ENCODE assay signal across 20 cellular contexts in genomic region chr4:185772391-185773093, GRCh38. TPM values are rescaled to one million over a fixed set of nuclear protein-coding genes. Genes with fewer than 3 reads are reported as not detected.
DNase-seq lines count a peak whose midpoint lies in the region; ATAC-seq, FAIRE-seq and TF ChIP-seq lines count a peak whose summit lies in the region.
"Had no signal": no experiment of that assay in that cellular context is flagged by ENCODE, and none has a peak within 500 bp of the region (broad histone marks: within the 10 kb centered on the region; RNA-seq: fewer than 3 reads in every experiment).

No MANE protein-coding gene starts in this region.

- peaks cover 0 to 30% (median 24%) of the 10 kb centered on the region in 3 experiments; a peak in 4 of 7 replicates for H3K36me3 Mint-ChIP-seq in H9 (ENCODE audit: insufficient read depth in 1 of 3, low read depth in 3 of 3)
- peaks cover 0 to 4% (median 0%) of the 10 kb centered on the region in 5 donors for H3K36me3 Mint-ChIP-seq in naive thymus-derived CD4-positive, alpha-beta T cell
- no peaks in the 10 kb centered on the region for H3K36me3 Mint-ChIP-seq in T-cell
- H3K36me3 Mint-ChIP-seq: IgD-negative memory B cell; natural killer cell treated with Interleukin-12 subunit alpha and Interleukin-12 subunit beta and Interleukin-15 and Interleukin-18, amount 100 ng/mL, for 72 hours had no signal

- no peak overlapping the region for H3K4me2 ChIP-seq in H9 (ENCODE audit: insufficient read depth, insufficient read length, low read length)
- H3K4me2 ChIP-seq in GM12878 (ENCODE audit: control insufficient read depth, insufficient read depth), result peak overlapping the region; percentile 52; the same call in 1 of the 2 replicates

- no peaks in the 10 kb centered on the region for H3K27me3 ChIP-seq in H9 (ENCODE audit: insufficient read depth, low read length)
- H3K27me3 ChIP-seq in GM12878 (replicated peaks in 1 of 2; ENCODE audit: control insufficient read depth in 2 of 2, insufficient read depth in 2 of 2, low read length in 1 of 2), result no peaks in the 10 kb centered on the region
- H3K27me3 ChIP-seq in liver (ENCODE audit: control insufficient read depth in 4 of 4, insufficient read depth in 4 of 4, low read length in 3 of 4), result no peaks in the 10 kb centered on the region
- no peaks in the 10 kb centered on the region for H3K27me3 ChIP-seq in naive thymus-derived CD4-positive, alpha-beta T cell (ENCODE audit: control insufficient read depth in 2 of 2, insufficient read depth in 2 of 2, low read length in 2 of 2)

- no peak overlapping the region for H2AK5ac ChIP-seq in H9 (ENCODE audit: insufficient read length, low read length)

- H3K9me3 Mint-ChIP-seq in H9 (peaks cover 0 to 13% of the 10 kb centered on the region in 2 experiments; a peak in 2 of 5 replicates), T-cell (peaks cover 3 to 8% (median 7%) of the 10 kb centered on the region in 3 donors)
- peaks cover 0 to 26% (median 6%) of the 10 kb centered on the region in 11 donors for H3K9me3 Mint-ChIP-seq in naive thymus-derived CD4-positive, alpha-beta T cell

- BruUV-seq in GM12878 (replicated peaks; lab: Mats Ljungman, UMichigan), result no TSS peak

- H3K9me3 ChIP-seq in H9 (ENCODE audit: control insufficient read depth, low read depth, low read length), result no peaks in the 10 kb centered on the region
- H3K9me3 ChIP-seq in GM12878 (replicated peaks; ENCODE audit: control insufficient read depth, insufficient read depth, low read length), result no peaks in the 10 kb centered on the region; the same call in 2 of the 3 replicates
- no peaks in the 10 kb centered on the region for H3K9me3 ChIP-seq in liver (ENCODE audit: control insufficient read depth in 4 of 4, low read length in 3 of 4)
- H3K9me3 ChIP-seq in naive thymus-derived CD4-positive, alpha-beta T cell (ENCODE audit: control insufficient read depth in 2 of 3, low read length in 3 of 3), result no peaks in the 10 kb centered on the region

- POLR2A ChIA-PET in GM12878 (lab: Charles Lee), result no interaction called here
- POLR2A ChIA-PET in naive thymus-derived CD4-positive, alpha-beta T cell (lab: Charles Lee), result no interaction called here
- POLR2A ChIA-PET in T-cell (lab: Charles Lee), result no interaction called here

- ATAC-seq in GM12878, result peak; percentile 54
- ATAC-seq in naive thymus-derived CD4-positive, alpha-beta T cell, result no peak
- ATAC-seq in T-cell (replicated peaks in 1 of 4), result no peak
- ATAC-seq: natural killer cell treated with Interleukin-12 subunit alpha and Interleukin-12 subunit beta and Interleukin-15 and Interleukin-18, amount 100 ng/mL, for 72 hours had no signal

- no peak overlapping the region for H3K56ac ChIP-seq in H9 (ENCODE audit: insufficient read length, low read depth, low read length)

- H2BK12ac ChIP-seq in H9 (ENCODE audit: insufficient read length, low read depth, low read length), result peak overlapping the region; percentile 68

- no peak overlapping the region for H3K23ac ChIP-seq in H9 (ENCODE audit: insufficient read length, low read depth, low read length)

- no peaks in the 10 kb centered on the region for H4K20me1 ChIP-seq in H9 (ENCODE audit: control insufficient read depth, insufficient read depth, insufficient read length)
- H4K20me1 ChIP-seq in GM12878 (ENCODE audit: control insufficient read depth, insufficient read depth), result no peaks in the 10 kb centered on the region

- H3K27ac ChIP-seq in H9 (ENCODE audit: insufficient read length, low read depth, low read length) (no peak overlapping the region), GM12878 (ENCODE audit: control insufficient read depth, insufficient read depth) (no peak overlapping the region), liver (ENCODE audit: low read depth in 1 of 2, low read length in 2 of 2) (peak overlapping the region; percentile 83 to 95)
- H3K27ac ChIP-seq in naive thymus-derived CD4-positive, alpha-beta T cell (ENCODE audit: low read depth, low read length), result no peak overlapping the region

- H3K79me2 ChIP-seq in H9 (ENCODE audit: insufficient read depth, low read length) (peaks cover 5% of the 10 kb centered on the region; the same call in 1 of the 2 replicates), GM12878 (ENCODE audit: control insufficient read depth, insufficient read depth, low read length) (no peaks in the 10 kb centered on the region)

- no peak overlapping the region for H4K8ac ChIP-seq in H9 (replicated peaks; ENCODE audit: insufficient read length, low read depth, low read length)

- no peak overlapping the region for H2BK15ac ChIP-seq in H9 (ENCODE audit: low read depth, low read length)

- CTCF ChIA-PET in GM12878 (lab: Yijun Ruan, JAX) (no interaction called here), T-cell (lab: Charles Lee) (no interaction called here)
- CTCF ChIA-PET in naive thymus-derived CD4-positive, alpha-beta T cell (lab: Charles Lee), result no interaction called here

- no peaks in the 10 kb centered on the region for H3K23me2 ChIP-seq in H9 (ENCODE audit: insufficient read length, low read depth, low read length, poor library complexity, severe bottlenecking)

- no CpG with 5 or more reads among the region's 12 CpGs for WGBS in H9 (ENCODE audit: extremely low coverage, insufficient read length, low lambda C conversion rate)
- 40% methylated on average over 11 of the region's 12 CpGs for WGBS in GM12878 (ENCODE audit: insufficient coverage, insufficient replicate concordance, low lambda C conversion rate, missing lambda C conversion rate)
- 55% methylated on average over 12 of the region's 12 CpGs for WGBS in liver

- no peak overlapping the region for H2AFZ ChIP-seq in H9 (ENCODE audit: low read length)
- no peak overlapping the region for H2AFZ ChIP-seq in GM12878 (ENCODE audit: control insufficient read depth, low read depth, low read length)

- SMC1A ChIA-PET in GM12878 (lab: Charles Lee; ENCODE audit: uncharacterized antibody, unreplicated experiment), result no interaction called here

- TF ChIP-seq RAD21 in GM12878 (IDR thresholded peaks at IDR 0.05; ENCODE audit: insufficient read depth, low read depth, low read length) (no peak), liver (IDR thresholded peaks at IDR 0.05) (no peak)

- H3K14ac ChIP-seq in H9 (ENCODE audit: insufficient read depth, low read length), result no peak overlapping the region

- TF ChIP-seq CTCF in H9 (conservative IDR thresholded peaks at IDR 0.05), result no peak
- TF ChIP-seq CTCF in GM12878 (IDR thresholded peaks at IDR 0.05 in 2 of 3, conservative IDR thresholded peaks at IDR 0.05 in 1 of 3; ENCODE audit: control insufficient read depth in 2 of 3, extremely low read depth in 1 of 3, insufficient read depth in 1 of 3, low read depth in 3 of 3, low read length in 3 of 3), result no peak
- no peak for TF ChIP-seq CTCF in liver (IDR thresholded peaks at IDR 0.05; ENCODE audit: low read depth, low read length, missing input control)

- H3K4me1 ChIP-seq in H9 (ENCODE audit: insufficient read depth, low read length) (peaks cover 6% of the 10 kb centered on the region), GM12878 (ENCODE audit: control insufficient read depth, insufficient read depth, low read length) (peaks cover 3% of the 10 kb centered on the region; the same call in 1 of the 2 replicates), liver (ENCODE audit: control insufficient read depth in 4 of 4, insufficient read depth in 4 of 4, low read length in 3 of 4) (peaks cover 3 to 47% (median 15%) of the 10 kb centered on the region in 4 donors)
- no peaks in the 10 kb centered on the region for H3K4me1 ChIP-seq in naive thymus-derived CD4-positive, alpha-beta T cell (ENCODE audit: control insufficient read depth in 2 of 2, insufficient read depth in 2 of 2, low read length in 2 of 2)

- H3K79me1 ChIP-seq in H9 (ENCODE audit: insufficient read depth, low read depth, low read length, poor library complexity, severe bottlenecking), result peaks cover 3% of the 10 kb centered on the region

- in situ Hi-C loops in GM12878 (cut with MboI), result no loop called here

- H3K4me3 Mint-ChIP-seq in H9 (peak overlapping the region in 1 of 2 experiments; percentile 88; a peak in 3 of 5 replicates), T-cell (no peak overlapping the region)
- no peak overlapping the region for H3K4me3 Mint-ChIP-seq in naive thymus-derived CD4-positive, alpha-beta T cell
- H3K4me3 Mint-ChIP-seq: IgD-negative memory B cell; natural killer cell treated with Interleukin-12 subunit alpha and Interleukin-12 subunit beta and Interleukin-15 and Interleukin-18, amount 100 ng/mL, for 72 hours; stimulated activated naive CD8-positive, alpha-beta T cell treated with anti-CD3 and anti-CD28 coated beads, Interleukin-15, Interleukin-2, amounts not matched to agents 100 ng/mL and 50 ng/mL, for 24 hours had no signal

- no peak overlapping the region for H3K4ac ChIP-seq in H9 (ENCODE audit: low read depth, low read length)

- no peak overlapping the region for H4K91ac ChIP-seq in H9 (ENCODE audit: insufficient read length, low read depth, low read length)

- H3K9ac ChIP-seq in H9 (ENCODE audit: extremely low read depth, insufficient read length, low read length) (no peak overlapping the region), GM12878 (ENCODE audit: control insufficient read depth, insufficient read depth, low read length) (no peak overlapping the region), liver (ENCODE audit: low read depth in 1 of 2, low read length in 2 of 2) (peak overlapping the region; percentile 12 to 82)

- no peak for FAIRE-seq in GM12878 (lab: Jason Lieb, UNC)
- FAIRE-seq: GM18507, GM19239, islet of Langerhans had no signal

- H3K18ac ChIP-seq in H9 (ENCODE audit: insufficient read length, low read depth, low read length), result no peak overlapping the region

- H2BK20ac ChIP-seq in H9 (ENCODE audit: low read depth, low read length, poor library complexity, severe bottlenecking), result no peak overlapping the region

- DNase-seq in H9 (no peak), GM12878 (ENCODE audit: low read depth, low spot score) (peak; percentile 9), skeletal muscle cell (ENCODE audit: low read depth) (no peak), NCI-H510A (lab: John Stamatoyannopoulos, UW) (no peak), T-cell (no peak)
- DNase-seq in naive thymus-derived CD4-positive, alpha-beta T cell, result no peak
- DNase-seq in activated CD4-positive, CD25-positive, alpha-beta regulatory T cell (lab: John Stamatoyannopoulos, UW), result no peak
- DNase-seq: activated effector memory CD4-positive, alpha-beta T cell treated with anti-CD3 and anti-CD28 coated beads, Interleukin-2, amount 50 U/mL, for 16 hours; Calu3; NCI-H1105; NCI-H446 had no signal

- intact Hi-C loops in GM12878 (cut with micrococcal nuclease; ENCODE audit: unreplicated experiment), result no loop called here
- intact Hi-C loops in naive thymus-derived CD4-positive, alpha-beta T cell (cut with micrococcal nuclease), result no loop called here

- no peak overlapping the region for H2BK5ac ChIP-seq in H9 (ENCODE audit: insufficient read length, low read length)

- H3K4me3 ChIP-seq in GM12878 (no peak overlapping the region), liver (ENCODE audit: low read depth in 1 of 3, low read length in 3 of 3) (peak overlapping the region in 1 of 3 donors; percentile 23), skeletal muscle cell (ENCODE audit: low read depth, low read length) (peak overlapping the region; percentile 47)
- H3K4me3 ChIP-seq in naive thymus-derived CD4-positive, alpha-beta T cell (ENCODE audit: low read length), result no peak overlapping the region
- H3K4me3 ChIP-seq: smooth muscle cell had no signal

- H3K27ac Mint-ChIP-seq in H9, result peak overlapping the region in 2 of 3 experiments; percentile 40 to 45; a peak in 3 of 7 replicates
- no peak overlapping the region for H3K27ac Mint-ChIP-seq in naive thymus-derived CD4-positive, alpha-beta T cell
- no peak overlapping the region for H3K27ac Mint-ChIP-seq in T-cell
- H3K27ac Mint-ChIP-seq: IgD-negative memory B cell; natural killer cell treated with Interleukin-12 subunit alpha and Interleukin-12 subunit beta and Interleukin-15 and Interleukin-18, amount 100 ng/mL, for 72 hours; stimulated activated naive CD8-positive, alpha-beta T cell treated with anti-CD3 and anti-CD28 coated beads, Interleukin-15, Interleukin-2, amounts not matched to agents 100 ng/mL and 50 ng/mL, for 24 hours had no signal

- H2BK120ac ChIP-seq in H9 (ENCODE audit: low read depth, low read length, poor library complexity, severe bottlenecking), result no peak overlapping the region

- H3K4me1 Mint-ChIP-seq in H9, result peaks cover 42 to 48% of the 10 kb centered on the region in 2 experiments
- H3K4me1 Mint-ChIP-seq in naive thymus-derived CD4-positive, alpha-beta T cell, result no peaks in the 10 kb centered on the region
- no peaks in the 10 kb centered on the region for H3K4me1 Mint-ChIP-seq in T-cell
- H3K4me1 Mint-ChIP-seq: IgD-negative memory B cell had no signal

- H3K36me3 ChIP-seq in GM12878 (ENCODE audit: control insufficient read depth in 2 of 2, insufficient read depth in 2 of 2, low read length in 1 of 2) (no peaks in the 10 kb centered on the region), liver (ENCODE audit: control insufficient read depth in 4 of 4, insufficient read depth in 3 of 4, low read depth in 1 of 4, low read length in 3 of 4) (peaks cover 0 to 2% (median 0%) of the 10 kb centered on the region in 4 donors)
- H3K36me3 ChIP-seq in naive thymus-derived CD4-positive, alpha-beta T cell (ENCODE audit: control insufficient read depth in 2 of 3, insufficient read depth in 3 of 3, low read length in 3 of 3), result no peaks in the 10 kb centered on the region

- no peak for TF ChIP-seq POLR2A in GM12878 (IDR thresholded peaks at IDR 0.05; ENCODE audit: low read depth, low read length)

- no peak overlapping the region for H4K5ac ChIP-seq in H9 (ENCODE audit: insufficient read length, low read depth, low read length)

- no peak for TF ChIP-seq EP300 in GM12878 (IDR thresholded peaks at IDR 0.05; ENCODE audit: borderline replicate concordance in 1 of 2, control insufficient read depth in 1 of 2, low read depth in 2 of 2, low read length in 2 of 2)

- no peaks in the 10 kb centered on the region for H3K27me3 Mint-ChIP-seq in H9 (ENCODE audit: low read depth)
- peaks cover 8 to 22% (median 13%) of the 10 kb centered on the region in 5 donors for H3K27me3 Mint-ChIP-seq in naive thymus-derived CD4-positive, alpha-beta T cell
- H3K27me3 Mint-ChIP-seq in T-cell, result peaks cover 2 to 7% of the 10 kb centered on the region in 2 donors

- RAD21 ChIA-PET in GM12878 (lab: Charles Lee; ENCODE audit: unreplicated experiment), result no interaction called here

- H3T11ph ChIP-seq in H9 (ENCODE audit: low read length), result no peak overlapping the region

RNA-seq across cellular contexts. Expression of gene SORBS2, which starts 39.5 kb away (rescaled TPM):
- total RNA-seq in H9 (2021) (8.8 and 9.7 TPM in 2 replicates), GM12878 (2014; rRNA removed) (0.22 and 0.90 TPM in 2 replicates), GM12878 (2014; rRNA removed; fragmentation: Illumina TruSeq; extraction: Trizol) (0.41 and 1.0 TPM in 2 replicates), GM12878 (2021) (0.35 and 0.90 TPM in 2 replicates), liver (10 to 100 TPM; 23.3 to 73.9 TPM), T-cell (1 to 10 TPM in 2 of 5 donors, under 1 TPM in 2, not detected in 1; 0.15 to 1.9 (median 0.98) TPM)
- 5.2 and 6.3 TPM in 2 replicates for total RNA-seq in GM12878 (2013; cell fraction: nucleolus; rRNA removed)
- 1.2 TPM for polyA plus RNA-seq in GM12878 (2011; ENCODE audit: low read depth)
- polyA plus RNA-seq in GM12878 (2011; rRNA removed) (2.2 and 3.0 TPM in 2 replicates), GM12878 (2014; fragmentation: Illumina TruSeq; extraction: Trizol) (0.69 and 1.2 TPM in 2 replicates), GM12878 (2014; fragmentation: Nextera tagmentation; extraction: Ambion mirVana) (under 1 TPM; 0.06 to 0.51 TPM), GM12878 (2014; rRNA removed) (0.31 and 0.80 TPM in 2 replicates), GM12878 (2016; fragmentation: Nextera tagmentation; extraction: Ambion mirVana) (under 1 TPM; 0.56 to 0.92 TPM), liver (100 to 1,000 TPM in 1 of 2 donors, 10 to 100 TPM in 1; 45.4 to 136 TPM)
- 2.8 and 3.5 TPM in 2 replicates for polyA plus RNA-seq in GM12878 (2011; cell fraction: cytosol; rRNA removed)
- 4.6 and 7.5 TPM in 2 replicates for polyA plus RNA-seq in GM12878 (2011; cell fraction: nucleus; rRNA removed)
- polyA plus RNA-seq in GM12878 (2012), result 0.65 and 1.6 TPM in 2 replicates
- polyA minus RNA-seq in GM12878 (2011; rRNA and poly(A)+ RNA removed), result 5.3 and 8.3 TPM in 2 replicates
- 2.0 and 4.3 TPM in 2 replicates for polyA minus RNA-seq in GM12878 (2011; cell fraction: cytosol; rRNA and poly(A)+ RNA removed)
- 4.6 and 7.0 TPM in 2 replicates for polyA minus RNA-seq in GM12878 (2011; cell fraction: nucleus; rRNA and poly(A)+ RNA removed)
- total RNA-seq in naive thymus-derived CD4-positive, alpha-beta T cell, result 1 to 10 TPM in 1 of 5 experiments, under 1 TPM in 1, not detected in 3; 0.21 to 1.4 TPM
- not detected for polyA plus RNA-seq in naive thymus-derived CD4-positive, alpha-beta T cell
- total RNA-seq: activated CD8-positive, alpha-beta memory T cell treated with anti-CD3 and anti-CD28 coated beads for 36 hours; natural killer cell treated with Interleukin-12 subunit alpha and Interleukin-12 subunit beta and Interleukin-15 and Interleukin-18, amount 100 ng/mL, for 72 hours had no signal
- polyA plus RNA-seq: IgD-negative memory B cell had no signal

Comparison
In these comparisons a context has a peak if more than half of its experiments do, and no peak if none do; other contexts are left out.
1. H3K27ac ChIP-seq: peak in liver (2 of 2); none in H9 (single experiment), GM12878 (single experiment) and naive thymus-derived CD4-positive, alpha-beta T cell (single experiment).
2. H3K9ac ChIP-seq: peak in liver (2 of 2); none in H9 (single experiment) and GM12878 (single experiment).
3. H3K27ac Mint-ChIP-seq: peak in H9 (2 of 3); none in naive thymus-derived CD4-positive, alpha-beta T cell (0 of 9) and T-cell (0 of 2).